In the genomic region with DNA sequence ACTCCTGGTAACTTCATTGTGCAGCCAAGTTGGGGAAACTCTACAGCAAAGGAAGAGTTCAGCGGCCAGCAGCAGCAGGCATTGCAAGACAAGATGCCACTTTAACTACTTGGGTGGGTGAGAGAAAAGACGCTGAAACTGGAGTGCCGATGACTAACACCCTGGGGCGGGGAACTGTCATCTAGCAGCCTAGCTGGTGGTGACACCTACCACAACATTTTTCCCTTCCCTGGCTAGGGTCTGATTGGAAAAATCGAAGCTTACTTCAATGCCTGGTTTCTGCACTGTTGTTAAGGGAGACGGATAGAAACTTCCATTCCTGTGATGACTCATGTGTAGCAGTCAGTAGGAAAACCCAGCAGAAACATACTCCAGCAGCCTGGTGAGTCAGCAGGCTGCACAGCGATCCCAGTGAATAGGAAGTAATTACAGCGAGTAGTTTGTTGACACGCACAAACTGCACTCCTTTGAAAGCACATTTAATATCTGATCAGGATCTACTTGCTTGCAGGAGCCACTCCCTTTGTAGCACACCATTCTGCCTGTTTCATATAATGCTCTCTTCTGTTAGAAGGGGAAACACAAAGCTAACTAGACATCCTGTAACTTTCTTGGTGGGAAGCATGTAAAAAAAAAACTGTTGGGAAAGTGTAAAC, we compare ENCODE assay signal across 1 cellular context.
A peak's percentile ranks its signal among the peaks of the same experiment; 100 is the strongest.
TF ChIP-seq lines count a peak whose summit lies in the region.

No MANE protein-coding gene starts in this region.

TF ChIP-seq in HEK293, 187 proteins besides CTCF, POLR2A, EP300 and RAD21 (continued from another document):
- TF ChIP-seq, protein P1, sequence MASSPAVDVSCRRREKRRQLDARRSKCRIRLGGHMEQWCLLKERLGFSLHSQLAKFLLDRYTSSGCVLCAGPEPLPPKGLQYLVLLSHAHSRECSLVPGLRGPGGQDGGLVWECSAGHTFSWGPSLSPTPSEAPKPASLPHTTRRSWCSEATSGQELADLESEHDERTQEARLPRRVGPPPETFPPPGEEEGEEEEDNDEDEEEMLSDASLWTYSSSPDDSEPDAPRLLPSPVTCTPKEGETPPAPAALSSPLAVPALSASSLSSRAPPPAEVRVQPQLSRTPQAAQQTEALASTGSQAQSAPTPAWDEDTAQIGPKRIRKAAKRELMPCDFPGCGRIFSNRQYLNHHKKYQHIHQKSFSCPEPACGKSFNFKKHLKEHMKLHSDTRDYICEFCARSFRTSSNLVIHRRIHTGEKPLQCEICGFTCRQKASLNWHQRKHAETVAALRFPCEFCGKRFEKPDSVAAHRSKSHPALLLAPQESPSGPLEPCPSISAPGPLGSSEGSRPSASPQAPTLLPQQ (tag by site-specific recombination; IDR thresholded peaks at IDR 0.05) = peak; percentile 81; the same call in 1 of the 2 replicates
- peak; percentile 78 for TF ChIP-seq ZEB2 (tag by site-specific recombination; IDR thresholded peaks at IDR 0.05)
- TF ChIP-seq YY2 (tag by site-specific recombination; IDR thresholded peaks at IDR 0.05) = no peak
- 0 out of 2 replicates have a peak, but pooled peaks have one; percentile 30 for TF ChIP-seq MZF1 (tag by site-specific recombination; IDR thresholded peaks at IDR 0.05; ENCODE audit: borderline replicate concordance)
- TF ChIP-seq ZNF138 (tag by site-specific recombination; IDR thresholded peaks at IDR 0.05; ENCODE audit: borderline replicate concordance) = no peak
- TF ChIP-seq ZNF768 (tag by site-specific recombination; IDR thresholded peaks at IDR 0.05) = no peak
- no peak for TF ChIP-seq ZNF155 (tag by site-specific recombination; IDR thresholded peaks at IDR 0.05)
- TF ChIP-seq, protein P2, sequence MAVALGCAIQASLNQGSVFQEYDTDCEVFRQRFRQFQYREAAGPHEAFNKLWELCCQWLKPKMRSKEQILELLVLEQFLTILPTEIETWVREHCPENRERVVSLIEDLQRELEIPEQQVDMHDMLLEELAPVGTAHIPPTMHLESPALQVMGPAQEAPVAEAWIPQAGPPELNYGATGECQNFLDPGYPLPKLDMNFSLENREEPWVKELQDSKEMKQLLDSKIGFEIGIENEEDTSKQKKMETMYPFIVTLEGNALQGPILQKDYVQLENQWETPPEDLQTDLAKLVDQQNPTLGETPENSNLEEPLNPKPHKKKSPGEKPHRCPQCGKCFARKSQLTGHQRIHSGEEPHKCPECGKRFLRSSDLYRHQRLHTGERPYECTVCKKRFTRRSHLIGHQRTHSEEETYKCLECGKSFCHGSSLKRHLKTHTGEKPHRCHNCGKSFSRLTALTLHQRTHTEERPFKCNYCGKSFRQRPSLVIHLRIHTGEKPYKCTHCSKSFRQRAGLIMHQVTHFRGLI (tag by site-specific recombination; IDR thresholded peaks at IDR 0.05) = no peak
- TF ChIP-seq KLF8 (tag by site-specific recombination; IDR thresholded peaks at IDR 0.05) = peak; percentile 70
- peak; percentile 94 for TF ChIP-seq ZNF366 (tag by site-specific recombination; conservative IDR thresholded peaks at IDR 0.05)
- TF ChIP-seq ZNF549 (tag by site-specific recombination; IDR thresholded peaks at IDR 0.05) = no peak
- peak; percentile 33; the same call in 1 of the 2 replicates for TF ChIP-seq SP3 (tag by site-specific recombination; IDR thresholded peaks at IDR 0.05)
- no peak for TF ChIP-seq OVOL3 (tag by site-specific recombination; IDR thresholded peaks at IDR 0.05)
- TF ChIP-seq ZNF394 (tag by site-specific recombination; IDR thresholded peaks at IDR 0.05; ENCODE audit: borderline replicate concordance) = peak; percentile 23; the same call in 1 of the 2 replicates
- TF ChIP-seq, protein P3, sequence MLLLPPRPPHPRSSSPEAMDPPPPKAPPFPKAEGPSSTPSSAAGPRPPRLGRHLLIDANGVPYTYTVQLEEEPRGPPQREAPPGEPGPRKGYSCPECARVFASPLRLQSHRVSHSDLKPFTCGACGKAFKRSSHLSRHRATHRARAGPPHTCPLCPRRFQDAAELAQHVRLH (tag by site-specific recombination; IDR thresholded peaks at IDR 0.05) = peak; percentile 48
- peak; percentile 55; the same call in 1 of the 2 replicates for TF ChIP-seq ZNF2 (tag by site-specific recombination; IDR thresholded peaks at IDR 0.05)
- TF ChIP-seq WT1 (tag by site-specific recombination; IDR thresholded peaks at IDR 0.05) = peak; percentile 79; the same call in 1 of the 2 replicates
- TF ChIP-seq, protein P4, sequence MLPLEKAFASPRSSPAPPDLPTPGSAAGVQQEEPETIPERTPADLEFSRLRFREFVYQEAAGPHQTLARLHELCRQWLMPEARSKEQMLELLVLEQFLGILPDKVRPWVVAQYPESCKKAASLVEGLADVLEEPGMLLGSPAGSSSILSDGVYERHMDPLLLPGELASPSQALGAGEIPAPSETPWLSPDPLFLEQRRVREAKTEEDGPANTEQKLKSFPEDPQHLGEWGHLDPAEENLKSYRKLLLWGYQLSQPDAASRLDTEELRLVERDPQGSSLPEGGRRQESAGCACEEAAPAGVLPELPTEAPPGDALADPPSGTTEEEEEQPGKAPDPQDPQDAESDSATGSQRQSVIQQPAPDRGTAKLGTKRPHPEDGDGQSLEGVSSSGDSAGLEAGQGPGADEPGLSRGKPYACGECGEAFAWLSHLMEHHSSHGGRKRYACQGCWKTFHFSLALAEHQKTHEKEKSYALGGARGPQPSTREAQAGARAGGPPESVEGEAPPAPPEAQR (tag by site-specific recombination; IDR thresholded peaks at IDR 0.05) = no peak
- TF ChIP-seq ZNF184 (tag by site-specific recombination; IDR thresholded peaks at IDR 0.05) = 0 out of 2 replicates have a peak, but pooled peaks have one; percentile 32
- no peak for TF ChIP-seq ZNF707 (tag by site-specific recombination; IDR thresholded peaks at IDR 0.05)
- peak; percentile 86 for TF ChIP-seq OSR2 (tag by site-specific recombination; IDR thresholded peaks at IDR 0.05)
- TF ChIP-seq, protein P5, sequence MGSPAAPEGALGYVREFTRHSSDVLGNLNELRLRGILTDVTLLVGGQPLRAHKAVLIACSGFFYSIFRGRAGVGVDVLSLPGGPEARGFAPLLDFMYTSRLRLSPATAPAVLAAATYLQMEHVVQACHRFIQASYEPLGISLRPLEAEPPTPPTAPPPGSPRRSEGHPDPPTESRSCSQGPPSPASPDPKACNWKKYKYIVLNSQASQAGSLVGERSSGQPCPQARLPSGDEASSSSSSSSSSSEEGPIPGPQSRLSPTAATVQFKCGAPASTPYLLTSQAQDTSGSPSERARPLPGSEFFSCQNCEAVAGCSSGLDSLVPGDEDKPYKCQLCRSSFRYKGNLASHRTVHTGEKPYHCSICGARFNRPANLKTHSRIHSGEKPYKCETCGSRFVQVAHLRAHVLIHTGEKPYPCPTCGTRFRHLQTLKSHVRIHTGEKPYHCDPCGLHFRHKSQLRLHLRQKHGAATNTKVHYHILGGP (tag by site-specific recombination; IDR thresholded peaks at IDR 0.05) = no peak
- 0 out of 2 replicates have a peak, but pooled peaks have one; percentile 32 for TF ChIP-seq KLF10 (tag by site-specific recombination; IDR thresholded peaks at IDR 0.05)
- peak; percentile 21 for TF ChIP-seq ZNF501 (tag by site-specific recombination; IDR thresholded peaks at IDR 0.05)
- TF ChIP-seq ZFHX2 (tag by site-specific recombination; conservative IDR thresholded peaks at IDR 0.05) = peak; percentile 35
- TF ChIP-seq ZNF747 (tag by site-specific recombination; IDR thresholded peaks at IDR 0.05) = no peak
- TF ChIP-seq ZFP37 (tag by site-specific recombination; IDR thresholded peaks at IDR 0.05) = peak; percentile 56; the same call in 1 of the 2 replicates
- TF ChIP-seq, protein P6, sequence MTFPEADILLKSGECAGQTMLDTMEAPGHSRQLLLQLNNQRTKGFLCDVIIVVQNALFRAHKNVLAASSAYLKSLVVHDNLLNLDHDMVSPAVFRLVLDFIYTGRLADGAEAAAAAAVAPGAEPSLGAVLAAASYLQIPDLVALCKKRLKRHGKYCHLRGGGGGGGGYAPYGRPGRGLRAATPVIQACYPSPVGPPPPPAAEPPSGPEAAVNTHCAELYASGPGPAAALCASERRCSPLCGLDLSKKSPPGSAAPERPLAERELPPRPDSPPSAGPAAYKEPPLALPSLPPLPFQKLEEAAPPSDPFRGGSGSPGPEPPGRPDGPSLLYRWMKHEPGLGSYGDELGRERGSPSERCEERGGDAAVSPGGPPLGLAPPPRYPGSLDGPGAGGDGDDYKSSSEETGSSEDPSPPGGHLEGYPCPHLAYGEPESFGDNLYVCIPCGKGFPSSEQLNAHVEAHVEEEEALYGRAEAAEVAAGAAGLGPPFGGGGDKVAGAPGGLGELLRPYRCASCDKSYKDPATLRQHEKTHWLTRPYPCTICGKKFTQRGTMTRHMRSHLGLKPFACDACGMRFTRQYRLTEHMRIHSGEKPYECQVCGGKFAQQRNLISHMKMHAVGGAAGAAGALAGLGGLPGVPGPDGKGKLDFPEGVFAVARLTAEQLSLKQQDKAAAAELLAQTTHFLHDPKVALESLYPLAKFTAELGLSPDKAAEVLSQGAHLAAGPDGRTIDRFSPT (tag by site-specific recombination; IDR thresholded peaks at IDR 0.05) = 0 out of 2 replicates have a peak, but pooled peaks have one; percentile 24
- TF ChIP-seq, protein P7, sequence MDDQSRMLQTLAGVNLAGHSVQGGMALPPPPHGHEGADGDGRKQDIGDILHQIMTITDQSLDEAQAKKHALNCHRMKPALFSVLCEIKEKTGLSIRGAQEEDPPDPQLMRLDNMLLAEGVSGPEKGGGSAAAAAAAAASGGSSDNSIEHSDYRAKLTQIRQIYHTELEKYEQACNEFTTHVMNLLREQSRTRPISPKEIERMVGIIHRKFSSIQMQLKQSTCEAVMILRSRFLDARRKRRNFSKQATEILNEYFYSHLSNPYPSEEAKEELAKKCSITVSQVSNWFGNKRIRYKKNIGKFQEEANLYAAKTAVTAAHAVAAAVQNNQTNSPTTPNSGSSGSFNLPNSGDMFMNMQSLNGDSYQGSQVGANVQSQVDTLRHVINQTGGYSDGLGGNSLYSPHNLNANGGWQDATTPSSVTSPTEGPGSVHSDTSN (CRISPR knock-in tag; IDR thresholded peaks at IDR 0.05) = 0 out of 2 replicates have a peak, but pooled peaks have one; percentile 23
- peak; percentile 100 for TF ChIP-seq TRIM28 (IDR thresholded peaks at IDR 0.05; ENCODE audit: borderline replicate concordance, low read length)
- TF ChIP-seq, protein P8, sequence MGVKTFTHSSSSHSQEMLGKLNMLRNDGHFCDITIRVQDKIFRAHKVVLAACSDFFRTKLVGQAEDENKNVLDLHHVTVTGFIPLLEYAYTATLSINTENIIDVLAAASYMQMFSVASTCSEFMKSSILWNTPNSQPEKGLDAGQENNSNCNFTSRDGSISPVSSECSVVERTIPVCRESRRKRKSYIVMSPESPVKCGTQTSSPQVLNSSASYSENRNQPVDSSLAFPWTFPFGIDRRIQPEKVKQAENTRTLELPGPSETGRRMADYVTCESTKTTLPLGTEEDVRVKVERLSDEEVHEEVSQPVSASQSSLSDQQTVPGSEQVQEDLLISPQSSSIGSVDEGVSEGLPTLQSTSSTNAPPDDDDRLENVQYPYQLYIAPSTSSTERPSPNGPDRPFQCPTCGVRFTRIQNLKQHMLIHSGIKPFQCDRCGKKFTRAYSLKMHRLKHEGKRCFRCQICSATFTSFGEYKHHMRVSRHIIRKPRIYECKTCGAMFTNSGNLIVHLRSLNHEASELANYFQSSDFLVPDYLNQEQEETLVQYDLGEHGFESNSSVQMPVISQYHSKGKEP (tag by site-specific recombination; IDR thresholded peaks at IDR 0.05) = peak; percentile 82
- TF ChIP-seq, protein P9, sequence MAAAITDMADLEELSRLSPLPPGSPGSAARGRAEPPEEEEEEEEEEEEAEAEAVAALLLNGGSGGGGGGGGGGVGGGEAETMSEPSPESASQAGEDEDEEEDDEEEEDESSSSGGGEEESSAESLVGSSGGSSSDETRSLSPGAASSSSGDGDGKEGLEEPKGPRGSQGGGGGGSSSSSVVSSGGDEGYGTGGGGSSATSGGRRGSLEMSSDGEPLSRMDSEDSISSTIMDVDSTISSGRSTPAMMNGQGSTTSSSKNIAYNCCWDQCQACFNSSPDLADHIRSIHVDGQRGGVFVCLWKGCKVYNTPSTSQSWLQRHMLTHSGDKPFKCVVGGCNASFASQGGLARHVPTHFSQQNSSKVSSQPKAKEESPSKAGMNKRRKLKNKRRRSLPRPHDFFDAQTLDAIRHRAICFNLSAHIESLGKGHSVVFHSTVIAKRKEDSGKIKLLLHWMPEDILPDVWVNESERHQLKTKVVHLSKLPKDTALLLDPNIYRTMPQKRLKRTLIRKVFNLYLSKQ (tag by site-specific recombination; IDR thresholded peaks at IDR 0.05; ENCODE audit: borderline replicate concordance) = no peak
- TF ChIP-seq ZNF544 (tag by site-specific recombination; IDR thresholded peaks at IDR 0.05) = no peak
- TF ChIP-seq ZNF561 (tag by site-specific recombination; IDR thresholded peaks at IDR 0.05; ENCODE audit: borderline replicate concordance) = peak; percentile 73; the same call in 1 of the 2 replicates
- TF ChIP-seq, protein P10, sequence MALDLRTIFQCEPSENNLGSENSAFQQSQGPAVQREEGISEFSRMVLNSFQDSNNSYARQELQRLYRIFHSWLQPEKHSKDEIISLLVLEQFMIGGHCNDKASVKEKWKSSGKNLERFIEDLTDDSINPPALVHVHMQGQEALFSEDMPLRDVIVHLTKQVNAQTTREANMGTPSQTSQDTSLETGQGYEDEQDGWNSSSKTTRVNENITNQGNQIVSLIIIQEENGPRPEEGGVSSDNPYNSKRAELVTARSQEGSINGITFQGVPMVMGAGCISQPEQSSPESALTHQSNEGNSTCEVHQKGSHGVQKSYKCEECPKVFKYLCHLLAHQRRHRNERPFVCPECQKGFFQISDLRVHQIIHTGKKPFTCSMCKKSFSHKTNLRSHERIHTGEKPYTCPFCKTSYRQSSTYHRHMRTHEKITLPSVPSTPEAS (tag by site-specific recombination; IDR thresholded peaks at IDR 0.05) = no peak
- TF ChIP-seq ZIC2 (tag by site-specific recombination; IDR thresholded peaks at IDR 0.05) = peak; percentile 66
- peak; percentile 60 for TF ChIP-seq GLIS2 (tag by site-specific recombination; IDR thresholded peaks at IDR 0.05)
- TF ChIP-seq FEZF1 (tag by site-specific recombination; IDR thresholded peaks at IDR 0.05) = peak; percentile 64
- TF ChIP-seq SP2 (tag by site-specific recombination; IDR thresholded peaks at IDR 0.05) = peak; percentile 27; the same call in 1 of the 2 replicates
- TF ChIP-seq BCL11B (tag by site-specific recombination; IDR thresholded peaks at IDR 0.05; ENCODE audit: low read depth) = no peak
- no peak for TF ChIP-seq GLI2 (tag by site-specific recombination; IDR thresholded peaks at IDR 0.05; ENCODE audit: borderline replicate concordance, low read depth)
- TF ChIP-seq ZNF629 (tag by site-specific recombination; IDR thresholded peaks at IDR 0.05) = peak; percentile 82
